In genomic region chr1:234985007-234985370, GRCh38 we compare ENCODE assay signal across 11 cellular contexts.
A peak's percentile ranks its signal among the peaks of the same experiment; 100 is the strongest.
DNase-seq lines count a peak whose midpoint lies in the region; ATAC-seq, FAIRE-seq and TF ChIP-seq lines count a peak whose summit lies in the region.
"Had no signal": no experiment of that assay in that cellular context is flagged by ENCODE, and none has a peak within 500 bp of the region (broad histone marks: within the 10 kb centered on the region; RNA-seq: fewer than 3 reads in every experiment).

No MANE protein-coding gene starts in this region.

- peaks cover 58 to 69% of the 10 kb centered on the region in 2 donors for H3K4me1 ChIP-seq in kidney (ENCODE audit: control insufficient read depth in 1 of 2, insufficient read depth in 1 of 2, low read depth in 1 of 2, low read length in 2 of 2)

- H3K9me3 Mint-ChIP-seq in HFFc6 = no peaks in the 10 kb centered on the region
- H3K9me3 Mint-ChIP-seq in stimulated activated effector memory CD8-positive, alpha-beta T cell treated with anti-CD3 and anti-CD28 coated beads, Interleukin-12 subunit alpha, Interleukin-12 subunit beta, amount 100 ng/mL, for 72 hours = peaks cover 3% of the 10 kb centered on the region

- H3K36me3 ChIP-seq in kidney (ENCODE audit: control insufficient read depth in 1 of 2, insufficient read depth in 2 of 2, low read length in 2 of 2) = no peaks in the 10 kb centered on the region

- ATAC-seq in T-helper 17 cell = no peak
- ATAC-seq in stimulated activated effector memory CD8-positive, alpha-beta T cell treated with anti-CD3 and anti-CD28 coated beads, Interleukin-12 subunit alpha, Interleukin-12 subunit beta, amount 100 ng/mL, for 72 hours = no peak

- H3K9me3 ChIP-seq in T-helper 17 cell (ENCODE audit: control insufficient read depth, low read length, poor library complexity, severe bottlenecking) = no peaks in the 10 kb centered on the region
- H3K9me3 ChIP-seq in kidney (ENCODE audit: control insufficient read depth in 1 of 2, low read length in 2 of 2) = no peaks in the 10 kb centered on the region

- H3K27ac Mint-ChIP-seq in HFFc6 = peak overlapping the region; percentile 97; the same call in 1 of the 2 replicates
- peak overlapping the region; percentile 56 for H3K27ac Mint-ChIP-seq in T-helper 17 cell
- H3K27ac Mint-ChIP-seq in stimulated activated effector memory CD8-positive, alpha-beta T cell treated with anti-CD3 and anti-CD28 coated beads, Interleukin-12 subunit alpha, Interleukin-12 subunit beta, amount 100 ng/mL, for 72 hours = peak overlapping the region; percentile 60

- H3K9ac ChIP-seq in kidney (ENCODE audit: low read length in 2 of 2) = peak overlapping the region in 1 of 2 donors; percentile 53

- intact Hi-C loops in kidney (cut with DNase I) = loop anchor here (10.0 kb wide), 1 partner anchor 370 kb away; the partner anchor contains the start of gene IRF2BP2

- H3K27me3 Mint-ChIP-seq in HFFc6 (ENCODE audit: insufficient read depth) (no peaks in the 10 kb centered on the region), T-helper 17 cell (no peaks in the 10 kb centered on the region)

- no peak for FAIRE-seq in kidney (lab: Jason Lieb, UNC)

- H3K4me3 Mint-ChIP-seq in HFFc6 = no peak overlapping the region
- H3K4me3 Mint-ChIP-seq in T-helper 17 cell = no peak overlapping the region
- H3K4me3 Mint-ChIP-seq in stimulated activated effector memory CD8-positive, alpha-beta T cell treated with anti-CD3 and anti-CD28 coated beads, Interleukin-12 subunit alpha, Interleukin-12 subunit beta, amount 100 ng/mL, for 72 hours = no peak overlapping the region

- peaks cover 85% of the 10 kb centered on the region for H3K4me1 Mint-ChIP-seq in HFFc6 (ENCODE audit: low read depth)
- H3K4me1 Mint-ChIP-seq in T-helper 17 cell = peaks cover 41% of the 10 kb centered on the region
- peaks cover 61% of the 10 kb centered on the region for H3K4me1 Mint-ChIP-seq in stimulated activated effector memory CD8-positive, alpha-beta T cell treated with anti-CD3 and anti-CD28 coated beads, Interleukin-12 subunit alpha, Interleukin-12 subunit beta, amount 100 ng/mL, for 72 hours

- H3K36me3 Mint-ChIP-seq in HFFc6 (ENCODE audit: low read depth) (peaks cover 8% of the 10 kb centered on the region; the same call in 1 of the 2 replicates), T-helper 17 cell (ENCODE audit: low read depth) (no peaks in the 10 kb centered on the region)
- peaks cover 13% of the 10 kb centered on the region for H3K36me3 Mint-ChIP-seq in stimulated activated effector memory CD8-positive, alpha-beta T cell treated with anti-CD3 and anti-CD28 coated beads, Interleukin-12 subunit alpha, Interleukin-12 subunit beta, amount 100 ng/mL, for 72 hours

- DNase-seq in HFFc6 = no peak
- no peak for DNase-seq in T-helper 17 cell
- no peak for DNase-seq in kidney
- DNase-seq in stimulated activated effector memory CD8-positive, alpha-beta T cell treated with anti-CD3 and anti-CD28 coated beads, Interleukin-12 subunit alpha, Interleukin-12 subunit beta, amount 100 ng/mL, for 72 hours (ENCODE audit: low spot score in 2 of 2) = no peak
- no peak for DNase-seq in AG20443 (ENCODE audit: low spot score)
- no peak for DNase-seq in activated T-cell treated with anti-CD3 and anti-CD28 coated beads, Interleukin-2, amount 50 U/mL, for 1 hour
- no peak for DNase-seq in iPS-NIHi11 (ENCODE audit: low spot score)
- DNase-seq in DMS53 (lab: John Stamatoyannopoulos, UW) = no peak
- DNase-seq: activated CD4-positive, CD25-positive, alpha-beta regulatory T cell; activated naive CD4-positive, alpha-beta T cell treated with Interleukin-2 at 50 U/mL for 16 hours; effector CD8-positive, alpha-beta T cell had no signal

- no peak overlapping the region for H3K4me3 ChIP-seq in kidney (ENCODE audit: low read length in 2 of 2)

- TF ChIP-seq CTCF in HFFc6 (IDR thresholded peaks at IDR 0.05) (no peak), kidney (IDR thresholded peaks at IDR 0.05; ENCODE audit: borderline replicate concordance, extremely low read depth, insufficient read depth) (no peak)

- H3K27ac ChIP-seq in kidney (ENCODE audit: low read depth in 2 of 2, low read length in 2 of 2) = peak overlapping the region; percentile 83 to 89
